ENCODE assay signal across 8 cellular contexts in the genomic region with DNA sequence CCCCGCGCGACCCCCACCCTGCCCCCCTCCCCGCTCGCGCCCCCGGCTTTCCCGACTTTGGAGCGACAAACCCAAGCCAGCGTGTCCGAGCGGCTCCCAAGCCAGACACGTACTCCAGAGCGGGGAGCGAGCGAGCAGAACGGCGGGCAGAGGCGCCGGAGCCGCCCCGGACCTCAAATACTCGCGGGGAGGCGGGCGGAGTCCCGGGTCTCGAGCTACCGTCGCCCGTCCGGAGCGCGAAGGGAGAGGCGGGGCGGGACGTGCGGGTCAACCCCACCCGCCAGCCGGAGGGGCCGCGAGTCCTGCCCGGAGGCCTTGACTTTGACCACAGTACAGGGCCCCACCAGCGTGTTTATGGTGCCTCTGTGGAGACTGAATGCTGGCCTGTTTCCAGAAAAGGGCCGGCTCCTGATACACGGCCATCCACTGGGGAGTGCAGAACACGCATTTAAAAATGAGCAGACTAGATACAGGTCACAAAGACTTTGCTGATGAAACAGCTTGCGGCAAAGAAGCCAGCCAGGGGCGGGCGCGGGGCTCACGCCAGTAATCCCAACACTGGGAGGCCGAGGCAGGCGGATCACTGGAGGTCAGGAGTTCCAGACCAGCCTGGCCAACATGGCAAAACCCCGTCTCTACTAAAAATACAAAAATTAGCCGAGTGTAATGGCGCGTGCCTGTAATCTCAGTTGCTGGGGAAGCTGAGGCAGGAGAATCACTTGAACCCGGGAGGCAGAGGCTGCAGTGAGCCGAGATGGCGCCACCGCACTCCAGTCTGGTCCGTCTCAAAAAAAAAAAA. TPM values are rescaled to one million over a fixed set of nuclear protein-coding genes. Genes with fewer than 3 reads are reported as not detected.
DNase-seq lines count a peak whose midpoint lies in the region; ATAC-seq, FAIRE-seq and TF ChIP-seq lines count a peak whose summit lies in the region.

SERPINB6 (minus strand) TSS at position 148 of the 799 bp plus-strand sequence. CDS start 12,235 bp downstream, outside the sequence.

- peak within 1 kb of the TSS; percentile 76 to 93 for H3K9ac ChIP-seq in K562 (ENCODE audit: insufficient read depth in 1 of 2, low read depth in 2 of 2, low read length in 2 of 2)
- H3K9ac ChIP-seq in trophoblast cell (ENCODE audit: low read length): no peak within 1 kb of the TSS

- in situ Hi-C loops in K562 (cut with MboI): no loop called here

- H3K27ac ChIP-seq in K562 (ENCODE audit: extremely low read depth, low read depth, low read length) (peak within 1 kb of the TSS; percentile 83), right cardiac atrium (ENCODE audit: low read length) (peak within 1 kb of the TSS; percentile 82), trophoblast cell (ENCODE audit: low read depth, low read length) (peak within 1 kb of the TSS; percentile 30)

- intact Hi-C loops in K562 (cut with micrococcal nuclease): no loop called here
- intact Hi-C loops in right cardiac atrium (cut with DNase I): no loop called here

- no peak within 1 kb of the TSS for H3K23ac ChIP-seq in trophoblast cell (ENCODE audit: low read length)

- H3K27me3 ChIP-seq in K562 (ENCODE audit: control insufficient read depth in 2 of 2, insufficient read depth in 2 of 2, low read length in 2 of 2): no peaks in the 10 kb centered on the region
- H3K27me3 ChIP-seq in right cardiac atrium (ENCODE audit: control insufficient read depth, insufficient read depth): no peaks in the 10 kb centered on the region
- H3K27me3 ChIP-seq in trophoblast cell (ENCODE audit: insufficient read depth, low read length): no peaks in the 10 kb centered on the region

- no peak for FAIRE-seq in K562 (lab: Jason Lieb, UNC)

- no peaks in the 10 kb centered on the region for H3K9me1 ChIP-seq in K562 (ENCODE audit: control insufficient read depth, insufficient read depth, low read length)

- H2BK120ac ChIP-seq in trophoblast cell (ENCODE audit: insufficient read depth, low read length, poor library complexity): peak within 1 kb of the TSS; percentile 79

- H3K18ac ChIP-seq in trophoblast cell (ENCODE audit: low read length): peak within 1 kb of the TSS; percentile 87

- H2AK5ac ChIP-seq in trophoblast cell (ENCODE audit: low read length): no peak within 1 kb of the TSS

- no peak for TF ChIP-seq EP300 in K562 (IDR thresholded peaks at IDR 0.05; ENCODE audit: low read length)

- DNase-seq in C1 segment of cervical spinal cord (lab: John Stamatoyannopoulos, UW) (peak in 13 of 14 donors; percentile 22 to 91 (median 82)), HK-2 (ENCODE audit: unreplicated experiment) (peak; percentile 72), T1000 (lab: John Stamatoyannopoulos, UW) (peak; percentile 66), K562 (ENCODE audit: extremely low read depth in 1 of 4, low spot score in 3 of 4) (peak; percentile 79 to 90 (median 86)), right cardiac atrium (peak; percentile 89 to 95 (median 94)), trophoblast cell (peak; percentile 59 to 76), 8988T (no peak)

- peak; percentile 72 for ATAC-seq in K562
- peak; percentile 95 to 96 for ATAC-seq in right cardiac atrium
- no peak for ATAC-seq in HG03354 (IDR thresholded peaks at IDR 0.05; ENCODE audit: poor library complexity, severe bottlenecking, unreplicated experiment)

- peak; percentile 60 for TF ChIP-seq POLR2A in K562 (conservative IDR thresholded peaks at IDR 0.05)

- BruUV-seq in K562 (replicated peaks; lab: Mats Ljungman, UMichigan): no TSS peak

- H3K79me2 ChIP-seq in K562 (ENCODE audit: control insufficient read depth, insufficient read depth, low read length) (peaks cover 50% of the 10 kb centered on the region), trophoblast cell (ENCODE audit: control insufficient read depth, insufficient read depth, low read length, poor library complexity) (peaks cover 6% of the 10 kb centered on the region)

- H3K4me2 ChIP-seq in K562 (ENCODE audit: insufficient read depth, low read length): peak within 1 kb of the TSS; percentile 90
- peak within 1 kb of the TSS; percentile 73 for H3K4me2 ChIP-seq in trophoblast cell (ENCODE audit: low read length)

- WGBS in K562 (ENCODE audit: insufficient coverage, low coverage, missing lambda C conversion rate): 9% methylated on average over 60 of the region's 63 CpGs
- WGBS in right cardiac atrium: 2% methylated on average over 62 of the region's 63 CpGs
- WGBS in trophoblast cell (ENCODE audit: extremely low coverage, insufficient coverage, insufficient read length): no CpG with 5 or more reads among the region's 63 CpGs

- peak within 1 kb of the TSS; percentile 74 for H4K12ac ChIP-seq in trophoblast cell (ENCODE audit: low read depth, low read length)

- peak within 1 kb of the TSS; percentile 50 for H2BK5ac ChIP-seq in trophoblast cell (ENCODE audit: low read depth, low read length, poor library complexity)

- peak within 1 kb of the TSS; percentile 94 for H4K8ac ChIP-seq in trophoblast cell (ENCODE audit: low read depth, low read length)

- peak within 1 kb of the TSS; percentile 38 for H2BK12ac ChIP-seq in trophoblast cell (ENCODE audit: low read length)

- H3K9me3 ChIP-seq in K562 (replicated peaks; ENCODE audit: control insufficient read depth, insufficient read depth, low read depth, low read length): no peaks in the 10 kb centered on the region
- H3K9me3 ChIP-seq in right cardiac atrium (ENCODE audit: control insufficient read depth, low read length): no peaks in the 10 kb centered on the region
- H3K9me3 ChIP-seq in trophoblast cell (ENCODE audit: insufficient read depth, low read depth, low read length): no peaks in the 10 kb centered on the region

- H4K91ac ChIP-seq in trophoblast cell (ENCODE audit: low read depth, low read length): peak within 1 kb of the TSS; percentile 75

- H3K4ac ChIP-seq in trophoblast cell (ENCODE audit: low read depth, low read length): peak within 1 kb of the TSS; percentile 27

- no peak for TF ChIP-seq CTCF in K562 (IDR thresholded peaks at IDR 0.05 in 2 of 3, conservative IDR thresholded peaks at IDR 0.05 in 1 of 3; ENCODE audit: insufficient read depth in 2 of 3, low read depth in 1 of 3, low read length in 3 of 3)

- CTCF ChIA-PET in K562 (lab: Yijun Ruan, JAX; ENCODE audit: low intra/inter-chr PET ratio): no interaction called here

- H3K36me3 ChIP-seq in K562 (ENCODE audit: control insufficient read depth, insufficient read depth, low read length) (peaks cover 9% of the 10 kb centered on the region; the same call in 1 of the 3 replicates), trophoblast cell (ENCODE audit: control insufficient read depth in 1 of 2, insufficient read depth in 2 of 2, low read length in 2 of 2) (no peaks in the 10 kb centered on the region)

- peak within 1 kb of the TSS; percentile 67 for H3K4me3 ChIP-seq in K562
- H3K4me3 ChIP-seq in right cardiac atrium (ENCODE audit: low read length): peak within 1 kb of the TSS; percentile 90
- peak within 1 kb of the TSS; percentile 81 for H3K4me3 ChIP-seq in trophoblast cell (ENCODE audit: low read depth, low read length)

- no peaks in the 10 kb centered on the region for H4K20me1 ChIP-seq in K562 (replicated peaks; ENCODE audit: control insufficient read depth, insufficient read depth, low read length)

- H3K4me1 ChIP-seq in K562 (replicated peaks in 1 of 2; ENCODE audit: control insufficient read depth in 2 of 2, insufficient read depth in 2 of 2, low read length in 2 of 2): peaks cover 31 to 35% of the 10 kb centered on the region in 2 experiments
- no peaks in the 10 kb centered on the region for H3K4me1 ChIP-seq in right cardiac atrium (ENCODE audit: control insufficient read depth, insufficient read depth, low read length)
- peaks cover 0 to 4% of the 10 kb centered on the region in 2 experiments for H3K4me1 ChIP-seq in trophoblast cell (ENCODE audit: control insufficient read depth in 1 of 2, insufficient read depth in 2 of 2, low read length in 2 of 2)

- H3K79me1 ChIP-seq in trophoblast cell (ENCODE audit: low read length): peaks cover 10% of the 10 kb centered on the region

- H3K14ac ChIP-seq in trophoblast cell (ENCODE audit: low read length): peak within 1 kb of the TSS; percentile 88

- H2AFZ ChIP-seq in K562 (ENCODE audit: low read depth, low read length) (peak within 1 kb of the TSS; percentile 87), trophoblast cell (ENCODE audit: insufficient read depth, low read length, poor library complexity) (peak within 1 kb of the TSS; percentile 37)

- POLR2A ChIA-PET in K562 (lab: Yijun Ruan, JAX): interaction anchor here (0.6 to 1.6 kb wide), 16 partner anchors 9 to 1043 kb away, joined by 3 to 14 read pairs (median 4); no protein-coding TSS in a partner anchor

- TF ChIP-seq RAD21 in K562 (CRISPR knock-in tag; conservative IDR thresholded peaks at IDR 0.05 in 1 of 2, IDR thresholded peaks at IDR 0.05 in 1 of 2): peak in 1 of 2 experiments; percentile 11; a peak in 1 of 4 replicates

TF ChIP-seq in K562, 482 proteins besides CTCF, POLR2A, EP300 and RAD21 (continues in another document):
- TF ChIP-seq JUND (IDR thresholded peaks at IDR 0.05; ENCODE audit: borderline replicate concordance, low read depth, low read length): 0 out of 2 replicates have a peak, but pooled peaks have one; percentile 7
- no peak for TF ChIP-seq JUND (tag; IDR thresholded peaks at IDR 0.05; ENCODE audit: borderline replicate concordance, low read depth, low read length)
- peak; percentile 81 for TF ChIP-seq MTA3 (IDR thresholded peaks at IDR 0.05; ENCODE audit: borderline replicate concordance)
- TF ChIP-seq EP400 (IDR thresholded peaks at IDR 0.05): peak; percentile 85
- no peak for TF ChIP-seq ZKSCAN8 (CRISPR knock-in tag; IDR thresholded peaks at IDR 0.05)
- no peak for TF ChIP-seq RFX1 (IDR thresholded peaks at IDR 0.05)

RNA-seq across cellular contexts. Expression of gene SERPINB6, which starts in this region (rescaled TPM):
- total RNA-seq in K562 (2011; cell fraction: chromatin; rRNA removed; ENCODE audit: low replicate concordance): 141 and 220 TPM in 2 replicates
- 93.6 and 93.8 TPM in 2 replicates for total RNA-seq in K562 (2011; cell fraction: nucleolus; rRNA removed)
- total RNA-seq in K562 (2011; cell fraction: nucleoplasm; rRNA removed): 147 and 201 TPM in 2 replicates
- total RNA-seq in K562 (2014; rRNA removed) (86.6 and 92.4 TPM in 2 replicates), K562 (2014; rRNA removed; fragmentation: Illumina TruSeq; extraction: Trizol) (111 and 114 TPM in 2 replicates), K562 (2015; rRNA removed; fragmentation: Illumina TruSeq; extraction: Trizol) (100 and 113 TPM in 2 replicates), K562 (2021) (124 and 126 TPM in 2 replicates), right cardiac atrium (100 to 1,000 TPM; 181 to 265 (median 207) TPM)
- polyA plus RNA-seq in K562 (2011; rRNA removed) (151 and 210 TPM in 2 replicates), K562 (2014; fragmentation: Illumina TruSeq; extraction: Trizol) (162 and 176 TPM in 2 replicates), K562 (2014; fragmentation: Nextera tagmentation; extraction: Ambion mirVana) (100 to 1,000 TPM; 143 to 211 TPM), K562 (2014; rRNA removed) (145 and 159 TPM in 2 replicates), right cardiac atrium (172 TPM)
- 171 and 185 TPM in 2 replicates for polyA plus RNA-seq in K562 (2011; cell fraction: cytosol; rRNA removed)
- polyA plus RNA-seq in K562 (2011; cell fraction: nucleus; rRNA removed): 130 and 168 TPM in 2 replicates
- 133 and 231 TPM in 2 replicates for polyA plus RNA-seq in K562 (2012)
- polyA minus RNA-seq in K562 (2011; rRNA and poly(A)+ RNA removed): 135 and 183 TPM in 2 replicates
- polyA minus RNA-seq in K562 (2011; cell fraction: cytosol; rRNA and poly(A)+ RNA removed): 64.3 and 74.2 TPM in 2 replicates
- 60.0 and 62.5 TPM in 2 replicates for polyA minus RNA-seq in K562 (2011; cell fraction: nucleus; rRNA and poly(A)+ RNA removed)
- polyA plus RNA-seq in trophoblast cell (2013): 72.6 and 74.8 TPM in 2 replicates

Comparison
In these comparisons a context has a peak if more than half of its experiments do, and no peak if none do; other contexts are left out.
1. H3K27ac ChIP-seq: peak in every context shown above with its lines; median percentile 83 in K562; 82 in right cardiac atrium; 30 in trophoblast cell.